9 cellular contexts compared by ENCODE assay signal in genomic region chr12:132218915-132219314, GRCh38.
A peak's percentile ranks its signal among the peaks of the same experiment; 100 is the strongest.
DNase-seq lines count a peak whose midpoint lies in the region; ATAC-seq and TF ChIP-seq lines count a peak whose summit lies in the region.
"Had no signal": no experiment of that assay in that cellular context is flagged by ENCODE, and none has a peak within 500 bp of the region (broad histone marks: within the 10 kb centered on the region; RNA-seq: fewer than 3 reads in every experiment).

No MANE protein-coding gene starts in this region.

- DNase-seq in DMS53 treated with DMSO at 0.1 percent for 48 hours (lab: John Stamatoyannopoulos, UW; ENCODE audit: unreplicated experiment) (peak; percentile 12), LNCaP clone FGC (ENCODE audit: low read depth) (no peak), fibroblast of the aortic adventitia (ENCODE audit: low read depth) (no peak), putamen (ENCODE audit: low spot score) (no peak)
- DNase-seq in activated CD4-positive, alpha-beta T cell treated with anti-CD3 and anti-CD28 coated beads, Interleukin-2, amount 10 ng/mL, durations not matched to agents 24 days and 14 days: peak; percentile 79
- peak; percentile 27 to 43 for DNase-seq in stimulated activated CD4-positive, alpha-beta T cell treated with anti-CD3 and anti-CD28 coated beads, Interleukin-4, amount 100 ng/mL, for 4 hours

- TF ChIP-seq CTCF in LNCaP clone FGC (IDR thresholded peaks at IDR 0.05; ENCODE audit: control insufficient read depth, extremely low read depth, insufficient read depth): peak; percentile 73
- peak; percentile 13 for TF ChIP-seq CTCF in fibroblast of the aortic adventitia (IDR thresholded peaks at IDR 0.05; ENCODE audit: insufficient read depth, low read length)

- H3K4me3 ChIP-seq in LNCaP clone FGC (ENCODE audit: low read depth, low read length): no peak overlapping the region
- H3K4me3 ChIP-seq in fibroblast of the aortic adventitia (ENCODE audit: low read depth, low read length): no peak overlapping the region
- H3K4me3 ChIP-seq: pancreas had no signal

- H3K27ac Mint-ChIP-seq in activated CD4-positive, alpha-beta T cell treated with anti-CD3 and anti-CD28 coated beads, Interleukin-2, amount 10 ng/mL, durations not matched to agents 24 days and 14 days: no peak overlapping the region

- H3K4me1 Mint-ChIP-seq in activated CD4-positive, alpha-beta T cell treated with anti-CD3 and anti-CD28 coated beads, Interleukin-2, amount 10 ng/mL, durations not matched to agents 24 days and 14 days: peaks cover 9% of the 10 kb centered on the region

- H3K36me3 Mint-ChIP-seq in activated CD4-positive, alpha-beta T cell treated with anti-CD3 and anti-CD28 coated beads, Interleukin-2, amount 10 ng/mL, durations not matched to agents 24 days and 14 days (ENCODE audit: low read depth): no peaks in the 10 kb centered on the region

- H3K27me3 Mint-ChIP-seq in activated CD4-positive, alpha-beta T cell treated with anti-CD3 and anti-CD28 coated beads, Interleukin-2, amount 10 ng/mL, durations not matched to agents 24 days and 14 days: peaks cover 12% of the 10 kb centered on the region

- ATAC-seq in HG02571 (IDR thresholded peaks at IDR 0.05; ENCODE audit: unreplicated experiment): no peak
- no peak for ATAC-seq in GM19463 (IDR thresholded peaks at IDR 0.05; ENCODE audit: unreplicated experiment)

- intact Hi-C loops in activated CD4-positive, alpha-beta T cell treated with anti-CD3 and anti-CD28 coated beads, Interleukin-2, amount 10 ng/mL, durations not matched to agents 24 days and 14 days (cut with micrococcal nuclease): loop anchor here (1.0 kb wide), 1 partner anchor 65 kb away; no protein-coding TSS in a partner anchor

- H3K9me3 Mint-ChIP-seq in activated CD4-positive, alpha-beta T cell treated with anti-CD3 and anti-CD28 coated beads, Interleukin-2, amount 10 ng/mL, durations not matched to agents 24 days and 14 days: peaks cover 10% of the 10 kb centered on the region

- H3K4me3 Mint-ChIP-seq in activated CD4-positive, alpha-beta T cell treated with anti-CD3 and anti-CD28 coated beads, Interleukin-2, amount 10 ng/mL, durations not matched to agents 24 days and 14 days: no peak overlapping the region

Comparison
In these comparisons a context has a peak if more than half of its experiments do, and no peak if none do; other contexts are left out.
1. DNase-seq: peak in DMS53 treated with DMSO at 0.1 percent for 48 hours (single experiment), activated CD4-positive, alpha-beta T cell treated with anti-CD3 and anti-CD28 coated beads, Interleukin-2, amount 10 ng/mL, durations not matched to agents 24 days and 14 days (single experiment) and stimulated activated CD4-positive, alpha-beta T cell treated with anti-CD3 and anti-CD28 coated beads, Interleukin-4, amount 100 ng/mL, for 4 hours (2 of 2); none in LNCaP clone FGC (single experiment), fibroblast of the aortic adventitia (single experiment) and putamen (single experiment).